In the genomic region with DNA sequence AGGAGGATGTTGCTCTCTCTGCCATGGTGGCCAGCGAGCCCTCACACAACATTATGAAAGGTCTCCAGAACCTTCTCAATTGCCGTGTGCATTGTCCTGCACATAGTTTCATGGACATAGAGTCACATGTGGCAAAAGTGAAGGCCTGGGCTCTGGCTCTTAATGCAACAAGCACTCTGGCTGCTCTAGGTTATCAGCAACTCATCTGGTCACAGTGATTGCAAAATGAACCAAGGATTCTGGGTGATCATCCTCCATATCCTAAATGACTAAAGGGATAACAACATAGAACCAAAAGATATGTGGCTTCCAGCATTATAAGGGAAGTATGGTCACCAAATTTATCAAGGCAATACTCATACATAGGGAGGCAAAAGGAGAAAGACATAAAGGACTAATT, we compare ENCODE assay signal across 21 cellular contexts.
"Had no signal": no experiment of that assay in that cellular context is flagged by ENCODE, and none has a peak within 500 bp of the region (broad histone marks: within the 10 kb centered on the region; RNA-seq: fewer than 3 reads in every experiment).

No MANE protein-coding gene starts in this region.

- H3K9me3 Mint-ChIP-seq: activated naive CD8-positive, alpha-beta T cell treated with anti-CD3 and anti-CD28 coated beads, Interleukin-2, amount 10 ng/mL, durations not matched to agents 7 days and 5 days; activated T-helper 1 cell treated with anti-CD3 and anti-CD28 coated beads, Interleukin-12 subunit alpha, Interleukin-12 subunit beta, Interleukin-2, Interleukin-4 antibody, amounts not matched to agents 30 ng/mL and 10 ng/mL and 1 ng/mL, durations not matched to agents 14 hours and 24 hours and 36 hours; dendritic cell treated with granulocyte-macrophage colony-stimulating factor and Interleukin-4, amounts not matched to agents 40 ng/mL and 50 ng/mL, for 4 days; type B pancreatic cell had no signal

- H3K27ac Mint-ChIP-seq: activated naive CD8-positive, alpha-beta T cell treated with anti-CD3 and anti-CD28 coated beads, Interleukin-2, amount 10 ng/mL, durations not matched to agents 7 days and 5 days; activated T-helper 1 cell treated with anti-CD3 and anti-CD28 coated beads, Interleukin-12 subunit alpha, Interleukin-12 subunit beta, Interleukin-2, Interleukin-4 antibody, amounts not matched to agents 30 ng/mL and 10 ng/mL and 1 ng/mL, durations not matched to agents 14 hours and 24 hours and 36 hours; dendritic cell treated with granulocyte-macrophage colony-stimulating factor and Interleukin-4, amounts not matched to agents 40 ng/mL and 50 ng/mL, for 4 days had no signal

- DNase-seq: activated CD4-positive, alpha-beta T cell treated with anti-CD3 and anti-CD28 coated beads, Interleukin-2, amount 50 U/mL, for 1 hour; activated CD8-positive, alpha-beta memory T cell treated with anti-CD3 and anti-CD28 coated beads for 24 hours; activated naive CD4-positive, alpha-beta T cell; activated naive CD8-positive, alpha-beta T cell treated with anti-CD3 and anti-CD28 coated beads, Interleukin-2, amount 10 ng/mL, durations not matched to agents 7 days and 5 days; anterior cingulate cortex; effector memory CD4-positive, alpha-beta T cell; foreskin keratinocyte; left cardiac atrium; midbrain; occipital lobe; stimulated activated CD4-positive, alpha-beta T cell treated with anti-CD3 and anti-CD28 coated beads, Interleukin-4, amount 100 ng/mL, for 4 hours; stimulated activated CD8-positive, alpha-beta memory T cell treated with anti-CD3 and anti-CD28 coated beads, Interleukin-4, amount 100 ng/mL, for 48 hours; stimulated activated naive CD4-positive, alpha-beta T cell treated with Interleukin-2 at 50 U/mL for 16 hours; substantia nigra; SW 1271 had no signal

- H3K27me3 Mint-ChIP-seq: activated naive CD8-positive, alpha-beta T cell treated with anti-CD3 and anti-CD28 coated beads, Interleukin-2, amount 10 ng/mL, durations not matched to agents 7 days and 5 days; dendritic cell treated with granulocyte-macrophage colony-stimulating factor and Interleukin-4, amounts not matched to agents 40 ng/mL and 50 ng/mL, for 4 days; type B pancreatic cell had no signal

- H3K4me3 Mint-ChIP-seq: activated naive CD8-positive, alpha-beta T cell treated with anti-CD3 and anti-CD28 coated beads, Interleukin-2, amount 10 ng/mL, durations not matched to agents 7 days and 5 days; activated T-helper 1 cell treated with anti-CD3 and anti-CD28 coated beads, Interleukin-12 subunit alpha, Interleukin-12 subunit beta, Interleukin-2, Interleukin-4 antibody, amounts not matched to agents 30 ng/mL and 10 ng/mL and 1 ng/mL, durations not matched to agents 14 hours and 24 hours and 36 hours; dendritic cell treated with granulocyte-macrophage colony-stimulating factor and Interleukin-4, amounts not matched to agents 40 ng/mL and 50 ng/mL, for 4 days had no signal

- H3K9me3 ChIP-seq: breast epithelium, right atrium auricular region had no signal

- H3K36me3 ChIP-seq: breast epithelium, right atrium auricular region had no signal

- H3K36me3 Mint-ChIP-seq: activated naive CD8-positive, alpha-beta T cell treated with anti-CD3 and anti-CD28 coated beads, Interleukin-2, amount 10 ng/mL, durations not matched to agents 7 days and 5 days; type B pancreatic cell had no signal

- ATAC-seq: foreskin keratinocyte, left cardiac atrium had no signal

- H3K27ac ChIP-seq: breast epithelium, foreskin keratinocyte, right atrium auricular region, skin epidermis had no signal

- H3K4me1 ChIP-seq: breast epithelium, foreskin keratinocyte had no signal

- H3K27me3 ChIP-seq: breast epithelium, foreskin keratinocyte, right atrium auricular region had no signal

- H3K4me3 ChIP-seq: breast epithelium, right atrium auricular region, skin epidermis had no signal
